2 cellular contexts compared by ENCODE assay signal in genomic region chr5:108028411-108028810, GRCh38.
TF ChIP-seq lines count a peak whose summit lies in the region.

No MANE protein-coding gene starts in this region.

TF ChIP-seq in HepG2, 621 proteins besides CTCF, POLR2A, EP300 and RAD21:
- no peak for TF ChIP-seq IRF1 (CRISPR knock-in tag; IDR thresholded peaks at IDR 0.05; ENCODE audit: low read depth)
- no peak for TF ChIP-seq HOXA3 (CRISPR knock-in tag; IDR thresholded peaks at IDR 0.05)

TF ChIP-seq in GM12891, 5 proteins besides CTCF, POLR2A, EP300 and RAD21 (continued from another document):
- TF ChIP-seq PAX5 (IDR thresholded peaks at IDR 0.05; ENCODE audit: insufficient read depth, low read length, severe bottlenecking) (no peak), POLR2AphosphoS5 (IDR thresholded peaks at IDR 0.05; ENCODE audit: low read depth, low read length) (no peak), POU2F2 (IDR thresholded peaks at IDR 0.05; ENCODE audit: low read depth, low read length) (no peak)
